Comparison of ENCODE assay signal across 16 cellular contexts in the genomic region with DNA sequence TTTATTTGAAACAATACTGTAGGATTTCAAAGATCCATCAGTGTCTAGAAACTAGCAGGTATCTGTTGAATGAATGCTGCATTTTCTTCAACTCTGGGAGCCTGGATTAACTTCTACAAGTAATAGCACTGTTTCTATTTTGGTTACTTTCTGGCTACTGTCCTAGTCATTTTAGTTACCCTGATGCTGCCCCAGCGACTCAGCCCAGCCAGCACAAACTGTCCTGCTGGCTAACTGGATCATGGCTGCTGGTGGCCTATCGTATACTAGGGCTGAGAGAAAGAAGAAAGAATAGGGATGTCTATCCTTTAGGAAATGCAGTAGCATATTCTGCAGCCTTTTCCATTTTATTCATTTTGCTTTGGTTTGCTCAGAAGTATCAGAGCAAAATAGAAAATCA. TPM values are rescaled to one million over a fixed set of nuclear protein-coding genes. Genes with fewer than 3 reads are reported as not detected.
A peak's percentile ranks its signal among the peaks of the same experiment; 100 is the strongest.
DNase-seq lines count a peak whose midpoint lies in the region; ATAC-seq and TF ChIP-seq lines count a peak whose summit lies in the region.
"Had no signal": no experiment of that assay in that cellular context is flagged by ENCODE, and none has a peak within 500 bp of the region (broad histone marks: within the 10 kb centered on the region; RNA-seq: fewer than 3 reads in every experiment).

No MANE protein-coding gene starts in this region.

- no peaks in the 10 kb centered on the region for H3K9me3 ChIP-seq in body of pancreas
- no peaks in the 10 kb centered on the region for H3K9me3 ChIP-seq in right atrium auricular region
- no peaks in the 10 kb centered on the region for H3K9me3 ChIP-seq in aorta (ENCODE audit: control insufficient read depth, low read length)
- no peaks in the 10 kb centered on the region for H3K9me3 ChIP-seq in upper lobe of left lung

- TF ChIP-seq POLR2A in body of pancreas (IDR thresholded peaks at IDR 0.05) (peak in 2 of 3 donors; percentile 10 to 26), upper lobe of left lung (IDR thresholded peaks at IDR 0.05) (no peak)

- H3K27me3 ChIP-seq in body of pancreas (no peaks in the 10 kb centered on the region), right atrium auricular region (no peaks in the 10 kb centered on the region), aorta (ENCODE audit: control insufficient read depth in 1 of 2, insufficient read depth in 2 of 2, low read length in 1 of 2) (no peaks in the 10 kb centered on the region), upper lobe of left lung (no peaks in the 10 kb centered on the region)

- no peak overlapping the region for H3K4me3 ChIP-seq in body of pancreas
- no peak overlapping the region for H3K4me3 ChIP-seq in right atrium auricular region
- no peak overlapping the region for H3K4me3 ChIP-seq in aorta (ENCODE audit: low read length in 2 of 2)
- no peak overlapping the region for H3K4me3 ChIP-seq in upper lobe of left lung

- no peak for TF ChIP-seq EP300 in upper lobe of left lung (IDR thresholded peaks at IDR 0.05)

- DNase-seq in Right ventricle myocardium inferior (ENCODE audit: missing footprints): no peak
- DNase-seq in cardiac septum (ENCODE audit: low spot score): no peak
- DNase-seq in body of pancreas: peak; percentile 33 to 59 (median 45)
- no peak for DNase-seq in right atrium auricular region (ENCODE audit: low spot score)
- DNase-seq in aorta: peak in 1 of 2 donors; percentile 60
- DNase-seq in inferior parietal cortex (ENCODE audit: extremely low spot score): no peak
- DNase-seq in germinal center (ENCODE audit: low spot score): no peak
- no peak for DNase-seq in upper lobe of left lung
- DNase-seq: activated CD4-positive, alpha-beta T cell treated with anti-CD3 and anti-CD28 coated beads, Interleukin-2, amount 50 U/mL, for 4 hours; CD4-positive, alpha-beta T cell; NCI-H187; NCI-H226; stimulated activated CD8-positive, alpha-beta memory T cell treated with anti-CD3 and anti-CD28 coated beads, Interleukin-4, amount 100 ng/mL, for 48 hours; substantia nigra had no signal

- 41 to 54% methylated on average over 2 of the region's 2 CpGs for WGBS in body of pancreas, 2 donors
- 0 to 6% methylated on average over 2 of the region's 2 CpGs for WGBS in aorta, 2 donors
- 72 to 90% methylated on average over 2 of the region's 2 CpGs for WGBS in upper lobe of left lung, 2 donors

- peak; percentile 69 for ATAC-seq in Right ventricle myocardium inferior
- ATAC-seq in body of pancreas: no peak
- ATAC-seq in aorta (ENCODE audit: low FRiP score): no peak
- ATAC-seq in upper lobe of left lung (ENCODE audit: low FRiP score in 2 of 2): no peak
- ATAC-seq: HCT116, HepG2 had no signal

- intact Hi-C loops in Right ventricle myocardium inferior (cut with DNase I): no loop called here
- intact Hi-C loops in cardiac septum (cut with DNase I): loop anchor here (5.0 kb wide), 1 partner anchor 51 kb away; no protein-coding TSS in a partner anchor
- intact Hi-C loops in body of pancreas (cut with DNase I): loop anchor here (10.0 kb wide), 1 partner anchor 48 kb away; no protein-coding TSS in a partner anchor
- intact Hi-C loops in aorta (cut with DNase I): loop anchor here in 1 of 2 donors (5.0 kb wide), 1 partner anchor 56 kb away; a partner anchor contains a TSS

- peak overlapping the region; percentile 84 to 93 (median 88) for H3K27ac ChIP-seq in body of pancreas
- peak overlapping the region; percentile 88 to 96 for H3K27ac ChIP-seq in right atrium auricular region
- H3K27ac ChIP-seq in aorta (ENCODE audit: low read depth in 1 of 2, low read length in 2 of 2): peak overlapping the region; percentile 39 to 89
- no peak overlapping the region for H3K27ac ChIP-seq in upper lobe of left lung

- TF ChIP-seq CTCF in body of pancreas (IDR thresholded peaks at IDR 0.05): no peak
- no peak for TF ChIP-seq CTCF in right atrium auricular region (IDR thresholded peaks at IDR 0.05)
- no peak for TF ChIP-seq CTCF in upper lobe of left lung (IDR thresholded peaks at IDR 0.05)

- H3K36me3 ChIP-seq in body of pancreas (replicated peaks in 1 of 2; ENCODE audit: insufficient read depth in 1 of 2, low read depth in 2 of 2): peaks cover 0 to 1% of the 10 kb centered on the region in 2 donors
- no peaks in the 10 kb centered on the region for H3K36me3 ChIP-seq in right atrium auricular region
- H3K36me3 ChIP-seq in aorta (ENCODE audit: control insufficient read depth in 1 of 2, insufficient read depth in 2 of 2, low read length in 1 of 2): peaks cover 0 to 6% of the 10 kb centered on the region in 2 donors
- H3K36me3 ChIP-seq in upper lobe of left lung: peaks cover 0 to 3% (median 0%) of the 10 kb centered on the region in 4 donors

- H3K4me1 ChIP-seq in body of pancreas (peaks cover 83% of the 10 kb centered on the region), right atrium auricular region (peaks cover 0 to 60% of the 10 kb centered on the region in 2 donors), aorta (ENCODE audit: control insufficient read depth in 1 of 2, insufficient read depth in 2 of 2, low read length in 2 of 2) (peaks cover 2 to 13% of the 10 kb centered on the region in 2 donors), upper lobe of left lung (peaks cover 0 to 11% (median 5%) of the 10 kb centered on the region in 4 donors)

RNA-seq across cellular contexts. Expression of a gene that starts 53.9 kb away (rescaled TPM):
- total RNA-seq in Right ventricle myocardium inferior: 74.5 TPM
- 77.8 TPM for total RNA-seq in cardiac septum
- total RNA-seq in body of pancreas: 10 to 100 TPM; 47.7 to 62.0 TPM
- total RNA-seq in right atrium auricular region: 10 to 100 TPM; 69.0 to 85.3 TPM
- 10 to 100 TPM; 60.9 to 66.7 TPM for total RNA-seq in aorta
- 10 to 100 TPM; 19.5 to 68.9 TPM for polyA plus RNA-seq in aorta
- total RNA-seq in upper lobe of left lung: 100 to 1,000 TPM in 2 of 6 donors, 10 to 100 TPM in 4; 74.1 to 115 (median 94.3) TPM

Comparison
In these comparisons a context has a peak if more than half of its experiments do, and no peak if none do; other contexts are left out.
1. DNase-seq: peak in body of pancreas (4 of 4); none in Right ventricle myocardium inferior (single experiment), cardiac septum (single experiment), right atrium auricular region (single experiment), inferior parietal cortex (single experiment), germinal center (single experiment) and upper lobe of left lung (0 of 2).
2. H3K27ac ChIP-seq: peak in body of pancreas (4 of 4), right atrium auricular region (2 of 2) and aorta (2 of 2); none in upper lobe of left lung (0 of 4).
3. POLR2A ChIP-seq: peak in body of pancreas (2 of 3); none in upper lobe of left lung (0 of 4).